15 cellular contexts compared by ENCODE assay signal in the genomic region with DNA sequence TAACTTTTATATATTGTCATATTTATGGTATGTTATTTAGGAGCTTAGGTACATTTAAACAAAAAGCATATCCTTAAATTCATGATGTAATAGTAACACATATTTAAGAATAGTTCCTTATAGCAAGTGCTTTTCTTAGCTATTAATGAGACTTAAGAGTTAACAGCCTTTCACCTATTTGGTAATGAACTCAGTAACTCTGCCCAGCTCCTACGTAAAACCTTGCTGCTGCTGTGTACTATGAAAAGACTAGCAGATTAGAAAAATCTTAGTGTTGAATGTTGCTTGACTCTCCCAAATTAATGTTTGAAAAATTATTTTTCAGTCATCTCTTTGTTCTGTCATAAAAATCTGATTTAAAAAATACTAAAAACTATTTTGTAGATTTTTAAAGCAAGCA. TPM values are rescaled to one million over a fixed set of nuclear protein-coding genes. Genes with fewer than 3 reads are reported as not detected.
DNase-seq lines count a peak whose midpoint lies in the region; ATAC-seq and TF ChIP-seq lines count a peak whose summit lies in the region.
"Had no signal": no experiment of that assay in that cellular context is flagged by ENCODE, and none has a peak within 500 bp of the region (broad histone marks: within the 10 kb centered on the region; RNA-seq: fewer than 3 reads in every experiment).

No MANE protein-coding gene starts in this region.

- no peak overlapping the region for H4K8ac ChIP-seq in H9 (replicated peaks; ENCODE audit: insufficient read length, low read depth, low read length)

- H3K4me3 Mint-ChIP-seq in H9, result no peak overlapping the region
- H3K4me3 Mint-ChIP-seq: CD14-positive monocyte had no signal

- H4K20me1 ChIP-seq in H9 (ENCODE audit: control insufficient read depth, insufficient read depth, insufficient read length), result no peaks in the 10 kb centered on the region

- no peak overlapping the region for H2AK5ac ChIP-seq in H9 (ENCODE audit: insufficient read length, low read length)

- no peak overlapping the region for H2BK5ac ChIP-seq in H9 (ENCODE audit: insufficient read length, low read length)

- H3T11ph ChIP-seq in H9 (ENCODE audit: low read length), result no peak overlapping the region

- intact Hi-C loops in heart left ventricle (cut with DNase I), result loop anchor here in 1 of 10 donors (10.0 kb wide), 1 partner anchor 64 kb away; no protein-coding TSS in a partner anchor

- no peaks in the 10 kb centered on the region for H3K27me3 Mint-ChIP-seq in H9 (ENCODE audit: low read depth)

- no peak overlapping the region for H3K56ac ChIP-seq in H9 (ENCODE audit: insufficient read length, low read depth, low read length)

- DNase-seq in G401 (ENCODE audit: low spot score) (peak; percentile 61), NCI-H82 treated with DMSO at 0.1 percent for 48 hours (lab: John Stamatoyannopoulos, UW; ENCODE audit: unreplicated experiment) (peak; percentile 51), heart left ventricle (no peak), pons (ENCODE audit: low spot score) (peak; percentile 46), NCI-H1417 (lab: John Stamatoyannopoulos, UW) (no peak), H9 (no peak)
- DNase-seq: HCEC 1CT, Kasumi-1, NCI-H1436 treated with DMSO at 0.1 percent for 48 hours, NCI-H2081 treated with DMSO at 0.1 percent for 48 hours, NCI-H2227 treated with DMSO at 0.1 percent for 48 hours, NCI-H526 treated with DMSO at 0.1 percent for 48 hours, PC-3 had no signal

- no peak overlapping the region for H2BK120ac ChIP-seq in H9 (ENCODE audit: low read depth, low read length, poor library complexity, severe bottlenecking)

- no peak overlapping the region for H2BK15ac ChIP-seq in H9 (ENCODE audit: low read depth, low read length)

- H2BK12ac ChIP-seq in H9 (ENCODE audit: insufficient read length, low read depth, low read length), result no peak overlapping the region

- peaks cover 0 to 78% (median 51%) of the 10 kb centered on the region in 9 donors for H3K36me3 ChIP-seq in heart left ventricle

- no peak overlapping the region for H3K4me2 ChIP-seq in H9 (ENCODE audit: insufficient read depth, insufficient read length, low read length)

- H3K4me3 ChIP-seq in heart left ventricle, result peak overlapping the region in 1 of 12 donors; percentile 12

- no peak for TF ChIP-seq CTCF in heart left ventricle (IDR thresholded peaks at IDR 0.05)
- TF ChIP-seq CTCF in H9 (conservative IDR thresholded peaks at IDR 0.05), result no peak

- peaks cover 2 to 3% of the 10 kb centered on the region in 2 experiments; a peak in 2 of 4 replicates for H3K4me1 Mint-ChIP-seq in H9

- H3K23ac ChIP-seq in H9 (ENCODE audit: insufficient read length, low read depth, low read length), result no peak overlapping the region

- H3K36me3 Mint-ChIP-seq in H9 (ENCODE audit: insufficient read depth in 1 of 3, low read depth in 3 of 3), result peaks cover 15 to 45% (median 43%) of the 10 kb centered on the region in 3 experiments; a peak in 6 of 7 replicates

- H4K5ac ChIP-seq in H9 (ENCODE audit: insufficient read length, low read depth, low read length), result no peak overlapping the region

- no peaks in the 10 kb centered on the region for H3K79me1 ChIP-seq in H9 (ENCODE audit: insufficient read depth, low read depth, low read length, poor library complexity, severe bottlenecking)

- no peak overlapping the region for H4K91ac ChIP-seq in H9 (ENCODE audit: insufficient read length, low read depth, low read length)

- 31 to 50% (median 45%) methylated on average over 1 of the region's 1 CpG for WGBS in heart left ventricle, 4 donors
- WGBS in H9 (ENCODE audit: extremely low coverage, insufficient read length, low lambda C conversion rate), result no CpG with 5 or more reads among the region's 1 CpG

- in situ Hi-C loops in G401 (cut with HindIII; ENCODE audit: low sequenced_read_pairs), result no loop called here

- no peaks in the 10 kb centered on the region for H3K79me2 ChIP-seq in H9 (ENCODE audit: insufficient read depth, low read length)

- H3K18ac ChIP-seq in H9 (ENCODE audit: insufficient read length, low read depth, low read length), result no peak overlapping the region

- no peaks in the 10 kb centered on the region for H3K27me3 ChIP-seq in heart left ventricle
- no peaks in the 10 kb centered on the region for H3K27me3 ChIP-seq in H9 (ENCODE audit: insufficient read depth, low read length)

- H3K27ac Mint-ChIP-seq in H9, result no peak overlapping the region
- H3K27ac Mint-ChIP-seq: CD14-positive monocyte had no signal

- no peaks in the 10 kb centered on the region for H3K9me3 ChIP-seq in heart left ventricle
- H3K9me3 ChIP-seq in H9 (ENCODE audit: control insufficient read depth, low read depth, low read length), result no peaks in the 10 kb centered on the region

- ATAC-seq in heart left ventricle, result peak in 3 of 4 donors; percentile 61 to 89 (median 79)
- no peak for ATAC-seq in HG02885 (IDR thresholded peaks at IDR 0.05; ENCODE audit: poor library complexity, unreplicated experiment)

- H3K4me1 ChIP-seq in heart left ventricle, result peaks cover 0 to 9% (median 3%) of the 10 kb centered on the region in 12 donors
- H3K4me1 ChIP-seq in H9 (ENCODE audit: insufficient read depth, low read length), result no peaks in the 10 kb centered on the region

- no peak for TF ChIP-seq POLR2A in heart left ventricle (IDR thresholded peaks at IDR 0.05)

- H2AFZ ChIP-seq in H9 (ENCODE audit: low read length), result no peak overlapping the region

- H2BK20ac ChIP-seq in H9 (ENCODE audit: low read depth, low read length, poor library complexity, severe bottlenecking), result no peak overlapping the region

- H3K9ac ChIP-seq in H9 (ENCODE audit: extremely low read depth, insufficient read length, low read length), result no peak overlapping the region

- no peaks in the 10 kb centered on the region for H3K9me3 Mint-ChIP-seq in H9
- H3K9me3 Mint-ChIP-seq: CD14-positive monocyte had no signal

- H3K4ac ChIP-seq in H9 (ENCODE audit: low read depth, low read length), result no peak overlapping the region

- H3K27ac ChIP-seq in heart left ventricle (peak overlapping the region in 3 of 12 donors; percentile 8 to 68 (median 8)), H9 (ENCODE audit: insufficient read length, low read depth, low read length) (no peak overlapping the region)

- H3K23me2 ChIP-seq in H9 (ENCODE audit: insufficient read length, low read depth, low read length, poor library complexity, severe bottlenecking), result no peaks in the 10 kb centered on the region

- H3K14ac ChIP-seq in H9 (ENCODE audit: insufficient read depth, low read length), result no peak overlapping the region

RNA-seq across cellular contexts. Expression of gene GPR180, which starts 6.9 kb away (rescaled TPM):
- 5.2 and 7.9 TPM in 2 replicates for total RNA-seq in G401 (2014; rRNA removed; shearing (Covaris generic))
- 1 to 10 TPM; 2.1 to 6.4 (median 3.8) TPM for total RNA-seq in heart left ventricle
- polyA plus RNA-seq in heart left ventricle, result 1 to 10 TPM in 1 of 2 donors, under 1 TPM in 1; 0.99 to 2.9 TPM
- 5.1 and 5.5 TPM in 2 replicates for total RNA-seq in H9 (2021)

RNA-seq across cellular contexts. Expression of gene TGDS, which starts 12.6 kb away (rescaled TPM):
- total RNA-seq in G401 (2014; rRNA removed; shearing (Covaris generic)), result 20.4 and 34.4 TPM in 2 replicates
- total RNA-seq in heart left ventricle, result 1 to 10 TPM; 3.2 to 6.7 (median 5.3) TPM
- polyA plus RNA-seq in heart left ventricle, result 1 to 10 TPM; 3.7 to 4.3 TPM
- 10.4 and 13.9 TPM in 2 replicates for total RNA-seq in H9 (2021)

Comparison
In these comparisons a context has a peak if more than half of its experiments do, and no peak if none do; other contexts are left out.
1. DNase-seq: peak in G401 (single experiment), NCI-H82 treated with DMSO at 0.1 percent for 48 hours (single experiment) and pons (single experiment); none in heart left ventricle (0 of 5), NCI-H1417 (0 of 3) and H9 (single experiment).